Comparison of ENCODE assay signal across 30 cellular contexts in the genomic region with DNA sequence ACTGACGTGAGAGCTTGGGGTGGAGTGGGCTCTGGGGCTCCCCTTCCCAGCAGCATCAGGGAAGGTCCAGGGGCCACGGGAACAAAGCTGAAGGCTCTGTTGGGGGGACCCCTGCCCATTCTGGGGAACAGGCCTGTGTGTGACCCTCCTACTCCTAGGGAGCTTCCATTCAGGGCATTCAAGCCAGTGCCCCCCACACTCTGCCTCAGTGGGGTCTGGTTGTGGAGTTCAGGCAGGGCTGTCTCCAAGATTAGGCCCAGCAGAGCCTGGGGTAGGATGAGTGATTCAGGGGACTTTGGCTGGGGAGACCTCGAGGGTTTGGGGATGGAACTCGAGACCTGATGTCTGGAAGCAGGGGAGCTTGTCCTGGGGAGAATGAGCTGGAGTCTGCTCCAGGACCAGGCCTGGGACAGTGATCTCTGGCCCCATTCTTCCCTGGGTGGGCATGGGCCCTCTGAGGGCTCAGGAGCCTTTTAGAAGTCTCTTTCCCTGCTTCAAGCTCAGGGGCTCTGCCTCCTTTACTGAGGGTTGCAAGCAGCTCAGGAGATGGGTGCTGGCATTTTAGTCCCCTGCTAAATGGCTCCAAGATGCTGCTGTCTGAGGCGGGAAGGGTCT.
"Had no signal": no experiment of that assay in that cellular context is flagged by ENCODE, and none has a peak within 500 bp of the region (broad histone marks: within the 10 kb centered on the region; RNA-seq: fewer than 3 reads in every experiment).

No MANE protein-coding gene starts in this region.

- H3K9me3 Mint-ChIP-seq: immature natural killer cell; naive thymus-derived CD8-positive, alpha-beta T cell; nephron; stimulated activated naive B cell treated with anti-CD40 and anti-IgM and Interleukin-4, amounts not matched to agents 10 μg/mL and 1 μg/mL and 100 μg/mL, for 72 hours had no signal

- H3K27ac Mint-ChIP-seq: immature natural killer cell; naive thymus-derived CD8-positive, alpha-beta T cell; stimulated activated naive B cell treated with anti-CD40 and anti-IgM and Interleukin-4, amounts not matched to agents 10 μg/mL and 1 μg/mL and 100 μg/mL, for 72 hours had no signal

- H3K27ac ChIP-seq: heart left ventricle, left lung, lower lobe of right lung, neutrophil, pancreas, prostate gland, skin epidermis, stomach, testis, thyroid gland, transverse colon, upper lobe of right lung had no signal

- H3K4me3 Mint-ChIP-seq: immature natural killer cell; naive thymus-derived CD8-positive, alpha-beta T cell; nephron; stimulated activated naive B cell treated with anti-CD40 and anti-IgM and Interleukin-4, amounts not matched to agents 10 μg/mL and 1 μg/mL and 100 μg/mL, for 72 hours had no signal

- H3K9me3 ChIP-seq: heart left ventricle, left lung, lower lobe of right lung, neutrophil, pancreas, prostate gland, stomach, testis, thyroid gland, transverse colon, upper lobe of right lung had no signal

- DNase-seq: hypothalamus; immature natural killer cell; kidney; left colon; lower lobe of right lung; mammary epithelial cell; mesenchymal stem cell; naive thymus-derived CD8-positive, alpha-beta T cell; occipital lobe; pancreas; retina; right cardiac atrium; stimulated activated CD4-positive, alpha-beta T cell treated with anti-CD3 and anti-CD28 coated beads, Interleukin-12 subunit alpha, Interleukin-12 subunit beta, amount 100 ng/mL, for 4 hours; stimulated activated CD4-positive, alpha-beta T cell treated with anti-CD3 and anti-CD28 coated beads, Interleukin-15, amount 100 ng/mL, for 24 hours; stimulated activated CD4-positive, alpha-beta T cell treated with anti-CD3 and anti-CD28 coated beads, Interleukin-2, amount 100 ng/mL, for 24 hours; stimulated activated CD4-positive, alpha-beta T cell treated with anti-CD3 and anti-CD28 coated beads, Interleukin-4, amount 100 ng/mL, for 1 hour; stimulated activated naive B cell treated with anti-CD40 and anti-IgM and Interleukin-4, amounts not matched to agents 10 μg/mL and 1 μg/mL and 100 μg/mL, for 72 hours; stimulated activated naive CD8-positive, alpha-beta T cell treated with anti-CD3 and anti-CD28 coated beads, Interleukin-15, Interleukin-2, amounts not matched to agents 100 U/mL and 50 U/mL, for 24 hours; stomach; testis; thyroid gland; transverse colon had no signal

- ATAC-seq: heart left ventricle; left colon; left lung; lower lobe of right lung; naive thymus-derived CD8-positive, alpha-beta T cell; pancreas; right cardiac atrium; sciatic nerve; stimulated activated naive B cell treated with anti-CD40 and anti-IgM and Interleukin-4, amounts not matched to agents 10 μg/mL and 1 μg/mL and 100 μg/mL, for 72 hours; stimulated activated naive CD8-positive, alpha-beta T cell treated with anti-CD3 and anti-CD28 coated beads, Interleukin-15, Interleukin-2, amounts not matched to agents 100 U/mL and 50 U/mL, for 24 hours; upper lobe of right lung had no signal

- H3K36me3 ChIP-seq: neutrophil, pancreas, transverse colon had no signal

- H3K4me1 ChIP-seq: heart left ventricle, left lung, lower lobe of right lung, pancreas, prostate gland, stomach, testis, thyroid gland, transverse colon, upper lobe of right lung had no signal

- H3K27me3 ChIP-seq: heart left ventricle, left lung, neutrophil, pancreas, stomach, testis, thyroid gland, transverse colon, upper lobe of right lung had no signal

- H3K4me3 ChIP-seq: heart left ventricle, left lung, lower lobe of right lung, pancreas, prostate gland, skin epidermis, stomach, testis, thyroid gland, transverse colon, upper lobe of right lung had no signal

- H3K4me1 Mint-ChIP-seq: immature natural killer cell; naive thymus-derived CD8-positive, alpha-beta T cell; stimulated activated naive B cell treated with anti-CD40 and anti-IgM and Interleukin-4, amounts not matched to agents 10 μg/mL and 1 μg/mL and 100 μg/mL, for 72 hours had no signal

- H3K36me3 Mint-ChIP-seq: immature natural killer cell; naive thymus-derived CD8-positive, alpha-beta T cell; stimulated activated naive B cell treated with anti-CD40 and anti-IgM and Interleukin-4, amounts not matched to agents 10 μg/mL and 1 μg/mL and 100 μg/mL, for 72 hours had no signal
